2 cellular contexts compared by ENCODE assay signal in the genomic region with DNA sequence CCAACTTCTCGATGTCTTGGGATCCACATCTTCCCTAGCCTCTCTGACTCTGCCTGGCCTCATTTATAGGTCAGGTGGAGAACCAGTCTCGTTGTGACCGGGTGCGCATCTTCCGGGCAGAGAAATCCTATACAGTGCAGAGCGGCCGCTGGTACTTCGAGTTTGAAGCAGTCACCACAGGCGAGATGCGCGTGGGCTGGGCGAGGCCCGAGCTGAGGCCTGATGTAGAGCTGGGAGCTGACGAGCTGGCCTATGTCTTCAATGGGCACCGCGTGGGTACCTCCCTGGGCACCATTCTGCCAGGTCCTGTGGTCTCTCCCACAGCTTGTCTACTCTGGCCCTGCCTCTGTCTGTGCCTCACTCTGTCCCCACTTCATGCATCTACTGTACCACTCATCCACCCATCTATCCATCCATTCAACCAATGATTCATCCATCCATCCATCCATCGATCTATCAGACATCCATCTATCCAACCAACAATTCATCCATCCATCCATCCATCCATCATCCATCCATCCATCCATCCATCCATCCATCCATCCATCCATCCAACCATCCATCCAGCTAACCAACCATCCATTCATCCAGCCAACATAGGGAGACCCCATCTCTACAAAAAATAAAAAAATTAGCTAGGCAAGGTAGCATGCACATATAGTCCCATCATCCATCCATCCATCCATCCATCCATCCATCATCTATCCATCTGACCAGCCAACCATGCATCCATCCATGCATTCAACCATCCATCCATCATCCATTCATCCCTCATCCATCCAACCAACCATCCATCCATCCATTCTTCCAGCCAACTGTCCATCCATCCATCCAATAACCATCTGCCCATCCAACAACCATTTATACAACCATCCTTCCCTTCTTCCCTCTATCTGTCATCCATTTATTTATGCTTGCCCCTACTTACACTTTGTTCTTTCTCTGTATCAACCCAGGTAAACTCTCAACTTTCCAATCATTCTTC.
TF ChIP-seq lines count a peak whose summit lies in the region.

No MANE protein-coding gene starts in this region.

TF ChIP-seq in A549, 52 proteins besides CTCF, POLR2A, EP300 and RAD21 (continued from another document):
- no peak for TF ChIP-seq NFE2L2 (conservative IDR thresholded peaks at IDR 0.05; ENCODE audit: low read length)

TF ChIP-seq in HEK293, 187 proteins besides CTCF, POLR2A, EP300 and RAD21 (continued from another document):
- TF ChIP-seq ZNF366 (tag by site-specific recombination; conservative IDR thresholded peaks at IDR 0.05): peak; percentile 99
- peak; percentile 8; the same call in 1 of the 2 replicates for TF ChIP-seq ZNF112 (tag by site-specific recombination; IDR thresholded peaks at IDR 0.05)
- TF ChIP-seq YY2 (tag by site-specific recombination; IDR thresholded peaks at IDR 0.05): peak; percentile 27; the same call in 1 of the 2 replicates
- TF ChIP-seq ZNF571 (tag by site-specific recombination; IDR thresholded peaks at IDR 0.05): 0 out of 2 replicates have a peak, but pooled peaks have one; percentile 63
- peak; percentile 35; the same call in 1 of the 2 replicates for TF ChIP-seq ZNF302 (tag by site-specific recombination; IDR thresholded peaks at IDR 0.05; ENCODE audit: low read depth)
- peak; percentile 60; the same call in 1 of the 2 replicates for TF ChIP-seq ZNF248 (tag by site-specific recombination; IDR thresholded peaks at IDR 0.05)
- TF ChIP-seq ZNF621 (tag by site-specific recombination; IDR thresholded peaks at IDR 0.05): peak; percentile 68
- peak; percentile 27; the same call in 1 of the 2 replicates for TF ChIP-seq ZNF133 (tag by site-specific recombination; IDR thresholded peaks at IDR 0.05)
- TF ChIP-seq ZNF169 (tag by site-specific recombination; IDR thresholded peaks at IDR 0.05): peak; percentile 86
- no peak for TF ChIP-seq MYNN (tag by site-specific recombination; IDR thresholded peaks at IDR 0.05; ENCODE audit: borderline replicate concordance)
- 0 out of 2 replicates have a peak, but pooled peaks have one; percentile 68 for TF ChIP-seq ZNF544 (tag by site-specific recombination; IDR thresholded peaks at IDR 0.05)
- no peak for TF ChIP-seq ZNF600 (tag by site-specific recombination; IDR thresholded peaks at IDR 0.05)
- 0 out of 2 replicates have a peak, but pooled peaks have one; percentile 81 for TF ChIP-seq SALL2 (tag by site-specific recombination; IDR thresholded peaks at IDR 0.05; ENCODE audit: borderline replicate concordance)
- TF ChIP-seq ZNF138 (tag by site-specific recombination; IDR thresholded peaks at IDR 0.05; ENCODE audit: borderline replicate concordance): no peak
- no peak for TF ChIP-seq ZNF488 (tag by site-specific recombination; IDR thresholded peaks at IDR 0.05)
- no peak for TF ChIP-seq ELK4 (IDR thresholded peaks at IDR 0.05; ENCODE audit: borderline replicate concordance, low read depth, low read length)
- TF ChIP-seq ZNF521 (tag by site-specific recombination; IDR thresholded peaks at IDR 0.05): peak; percentile 93
- no peak for TF ChIP-seq ZFHX2 (tag by site-specific recombination; conservative IDR thresholded peaks at IDR 0.05)
- no peak for TF ChIP-seq ZBTB1 (tag by site-specific recombination; IDR thresholded peaks at IDR 0.05)
- peak; percentile 15; the same call in 1 of the 2 replicates for TF ChIP-seq ZNF155 (tag by site-specific recombination; IDR thresholded peaks at IDR 0.05)
- TF ChIP-seq ZNF792 (tag by site-specific recombination; IDR thresholded peaks at IDR 0.05): no peak
- TF ChIP-seq ZFP3 (tag by site-specific recombination; IDR thresholded peaks at IDR 0.05; ENCODE audit: low read depth): no peak
- TF ChIP-seq ZNF175 (tag by site-specific recombination; IDR thresholded peaks at IDR 0.05): no peak
- TF ChIP-seq ZNF518A (tag by site-specific recombination; conservative IDR thresholded peaks at IDR 0.05; ENCODE audit: low read depth): no peak
- TF ChIP-seq ZBTB21 (tag by site-specific recombination; IDR thresholded peaks at IDR 0.05): no peak
- no peak for TF ChIP-seq MZF1 (tag by site-specific recombination; IDR thresholded peaks at IDR 0.05; ENCODE audit: borderline replicate concordance)
